8 cellular contexts compared by ENCODE assay signal in the genomic region with DNA sequence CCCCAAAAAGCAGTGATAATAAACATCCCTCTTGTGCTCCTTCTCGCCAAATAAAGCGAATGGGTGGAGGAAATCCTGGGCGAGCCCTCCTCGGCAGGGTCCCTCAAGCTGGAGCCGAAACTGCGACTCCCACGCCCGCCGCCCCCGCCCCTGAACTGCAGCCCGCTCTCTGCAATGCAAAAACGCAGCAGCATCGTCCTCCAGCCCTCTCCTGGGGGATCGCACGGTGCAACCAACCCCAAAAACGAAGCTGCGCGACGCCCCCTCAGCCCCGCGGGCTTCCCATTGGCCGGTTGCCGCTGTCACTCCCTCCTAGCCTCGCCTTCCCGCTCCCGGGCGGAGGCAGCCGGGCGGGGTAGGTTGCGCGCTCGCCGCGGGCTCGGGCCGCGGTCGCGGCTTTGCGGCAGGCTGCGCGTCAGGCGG.
DNase-seq lines count a peak whose midpoint lies in the region; ATAC-seq and TF ChIP-seq lines count a peak whose summit lies in the region.

A gene with protein sequence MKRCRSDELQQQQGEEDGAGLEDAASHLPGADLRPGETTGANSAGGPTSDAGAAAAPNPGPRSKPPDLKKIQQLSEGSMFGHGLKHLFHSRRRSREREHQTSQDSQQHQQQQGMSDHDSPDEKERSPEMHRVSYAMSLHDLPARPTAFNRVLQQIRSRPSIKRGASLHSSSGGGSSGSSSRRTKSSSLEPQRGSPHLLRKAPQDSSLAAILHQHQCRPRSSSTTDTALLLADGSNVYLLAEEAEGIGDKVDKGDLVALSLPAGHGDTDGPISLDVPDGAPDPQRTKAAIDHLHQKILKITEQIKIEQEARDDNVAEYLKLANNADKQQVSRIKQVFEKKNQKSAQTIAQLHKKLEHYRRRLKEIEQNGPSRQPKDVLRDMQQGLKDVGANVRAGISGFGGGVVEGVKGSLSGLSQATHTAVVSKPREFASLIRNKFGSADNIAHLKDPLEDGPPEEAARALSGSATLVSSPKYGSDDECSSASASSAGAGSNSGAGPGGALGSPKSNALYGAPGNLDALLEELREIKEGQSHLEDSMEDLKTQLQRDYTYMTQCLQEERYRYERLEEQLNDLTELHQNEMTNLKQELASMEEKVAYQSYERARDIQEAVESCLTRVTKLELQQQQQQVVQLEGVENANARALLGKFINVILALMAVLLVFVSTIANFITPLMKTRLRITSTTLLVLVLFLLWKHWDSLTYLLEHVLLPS (plus strand): TSS at position 363 of the 423 bp plus-strand sequence. CDS start 619 bp downstream, outside the sequence.

- peak; percentile 65 for ATAC-seq in HG03565 (IDR thresholded peaks at IDR 0.05; ENCODE audit: unreplicated experiment)
- ATAC-seq in HG02840 (IDR thresholded peaks at IDR 0.05; ENCODE audit: low FRiP score, unreplicated experiment), result no peak

- TF ChIP-seq CTCF in GM13976 (IDR thresholded peaks at IDR 0.05; ENCODE audit: borderline replicate concordance, control extremely low read depth, extremely low read depth, insufficient read depth, missing control alignments), result no peak

- DNase-seq in GM13976 (ENCODE audit: low spot score) (peak; percentile 96), NCI-H748 (lab: John Stamatoyannopoulos, UW; ENCODE audit: unreplicated experiment) (peak; percentile 94), dedifferentiated amniotic fluid mesenchymal stem cell (ENCODE audit: extremely low spot score) (peak; percentile 80), left kidney (ENCODE audit: low read depth, low spot score) (peak; percentile 98)
- DNase-seq in activated CD4-positive, alpha-beta T cell treated with anti-CD3 and anti-CD28 coated beads, Interleukin-2, amount 50 U/mL, for 4 hours, result peak; percentile 63 to 68
- peak; percentile 66 to 75 for DNase-seq in stimulated activated CD4-positive, alpha-beta T cell treated with anti-CD3 and anti-CD28 coated beads, Interleukin-1b, Interleukin-23, amount 100 ng/mL, for 4 hours (ENCODE audit: low read depth in 2 of 2)

- in situ Hi-C loops in GM13976 (cut with MboI; ENCODE audit: low sequenced_read_pairs, unreplicated experiment), result no loop called here
